In genomic region chr16:53546988-53547391, GRCh38 we compare ENCODE assay signal across 10 cellular contexts. TPM values are rescaled to one million over a fixed set of nuclear protein-coding genes. Genes with fewer than 3 reads are reported as not detected.
DNase-seq lines count a peak whose midpoint lies in the region; ATAC-seq and TF ChIP-seq lines count a peak whose summit lies in the region.
"Had no signal": no experiment of that assay in that cellular context is flagged by ENCODE, and none has a peak within 500 bp of the region (broad histone marks: within the 10 kb centered on the region; RNA-seq: fewer than 3 reads in every experiment).

No MANE protein-coding gene starts in this region.

- no peak for TF ChIP-seq POLR2A in suprapubic skin (IDR thresholded peaks at IDR 0.05)

- H3K27ac Mint-ChIP-seq in activated T-helper 2 cell treated with anti-CD3 and anti-CD28 coated beads, Interferon-gamma antibody, Interleukin-2, Interleukin-4, amounts not matched to agents 10 μg/mL and 5 μg/mL and 100 μg/mL, durations not matched to agents 14 hours and 24 hours and 36 hours = no peak overlapping the region
- H3K27ac Mint-ChIP-seq: activated B cell treated with CpG ODN at 0.5 μM for 24 hours had no signal

- no peaks in the 10 kb centered on the region for H3K36me3 ChIP-seq in PC-9 (ENCODE audit: low read depth)
- no peaks in the 10 kb centered on the region for H3K36me3 ChIP-seq in suprapubic skin

- WGBS in suprapubic skin = 70% methylated on average over 4 of the region's 4 CpGs

- no peak overlapping the region for H3K4me2 ChIP-seq in PC-9

- no peaks in the 10 kb centered on the region for H3K36me3 Mint-ChIP-seq in activated T-helper 2 cell treated with anti-CD3 and anti-CD28 coated beads, Interferon-gamma antibody, Interleukin-2, Interleukin-4, amounts not matched to agents 10 μg/mL and 5 μg/mL and 100 μg/mL, durations not matched to agents 14 hours and 24 hours and 36 hours (ENCODE audit: low read depth)

- TF ChIP-seq EP300 in suprapubic skin (IDR thresholded peaks at IDR 0.05) = no peak

- H3K4me1 ChIP-seq in PC-9 (replicated peaks; ENCODE audit: insufficient read depth) (no peaks in the 10 kb centered on the region), suprapubic skin (peaks cover 14% of the 10 kb centered on the region)

- H3K4me1 Mint-ChIP-seq in activated T-helper 2 cell treated with anti-CD3 and anti-CD28 coated beads, Interferon-gamma antibody, Interleukin-2, Interleukin-4, amounts not matched to agents 10 μg/mL and 5 μg/mL and 100 μg/mL, durations not matched to agents 14 hours and 24 hours and 36 hours (ENCODE audit: low read depth) = peaks cover 44% of the 10 kb centered on the region

- no peaks in the 10 kb centered on the region for H3F3A ChIP-seq in PC-9 (ENCODE audit: insufficient read depth, low read depth)

- peaks cover 25% of the 10 kb centered on the region for H3K27me3 Mint-ChIP-seq in activated T-helper 2 cell treated with anti-CD3 and anti-CD28 coated beads, Interferon-gamma antibody, Interleukin-2, Interleukin-4, amounts not matched to agents 10 μg/mL and 5 μg/mL and 100 μg/mL, durations not matched to agents 14 hours and 24 hours and 36 hours (ENCODE audit: low read depth)

- no peak overlapping the region for H2AFZ ChIP-seq in PC-9

- in situ Hi-C loops in Caki2 (cut with HindIII; ENCODE audit: low pct_unique_long_range_greater_than_20kb, low sequenced_read_pairs) = no loop called here

- H3K9me3 ChIP-seq in PC-9 (ENCODE audit: insufficient read depth, low read depth) (no peaks in the 10 kb centered on the region), suprapubic skin (no peaks in the 10 kb centered on the region)

- no peaks in the 10 kb centered on the region for H3K27me3 ChIP-seq in PC-9 (ENCODE audit: insufficient read depth, low read depth)
- H3K27me3 ChIP-seq in suprapubic skin = peaks cover 2% of the 10 kb centered on the region

- no peaks in the 10 kb centered on the region for H3K9me3 Mint-ChIP-seq in activated T-helper 2 cell treated with anti-CD3 and anti-CD28 coated beads, Interferon-gamma antibody, Interleukin-2, Interleukin-4, amounts not matched to agents 10 μg/mL and 5 μg/mL and 100 μg/mL, durations not matched to agents 14 hours and 24 hours and 36 hours
- H3K9me3 Mint-ChIP-seq: activated B cell treated with CpG ODN at 0.5 μM for 24 hours had no signal

- H3K9me2 ChIP-seq in PC-9 (ENCODE audit: insufficient read depth) = no peaks in the 10 kb centered on the region

- no TSS peak for BruUV-seq in PC-9 (replicated peaks; lab: Mats Ljungman, UMichigan)

- no peaks in the 10 kb centered on the region for H3K79me2 ChIP-seq in PC-9 (ENCODE audit: low read depth)

- peak; percentile 47; the same call in 1 of the 2 replicates for TF ChIP-seq CTCF in PC-9 (conservative IDR thresholded peaks at IDR 0.05)
- TF ChIP-seq CTCF in suprapubic skin (IDR thresholded peaks at IDR 0.05) = no peak

- H3K27ac ChIP-seq in PC-9 (no peak overlapping the region), suprapubic skin (no peak overlapping the region)

- no peaks in the 10 kb centered on the region for H4K20me1 ChIP-seq in PC-9 (ENCODE audit: insufficient read depth)

- H3K4me3 ChIP-seq in PC-9 (no peak overlapping the region), suprapubic skin (no peak overlapping the region)

- no peak overlapping the region for H3K4me3 Mint-ChIP-seq in activated T-helper 2 cell treated with anti-CD3 and anti-CD28 coated beads, Interferon-gamma antibody, Interleukin-2, Interleukin-4, amounts not matched to agents 10 μg/mL and 5 μg/mL and 100 μg/mL, durations not matched to agents 14 hours and 24 hours and 36 hours (ENCODE audit: low read depth)
- H3K4me3 Mint-ChIP-seq: activated B cell treated with CpG ODN at 0.5 μM for 24 hours had no signal

- POLR2A ChIA-PET in PC-9 (lab: Charles Lee; ENCODE audit: unreplicated experiment) = no interaction called here

- peak; percentile 73 for DNase-seq in Caki2 (ENCODE audit: low read depth)
- no peak for DNase-seq in PC-9
- peak; percentile 76 for DNase-seq in iPS-NIHi7 (ENCODE audit: extremely low spot score)
- DNase-seq in activated T-helper 2 cell treated with anti-CD3 and anti-CD28 coated beads, Interferon-gamma antibody, Interleukin-2, Interleukin-4, amounts not matched to agents 10 μg/mL and 5 μg/mL and 100 μg/mL, durations not matched to agents 14 hours and 24 hours and 36 hours (ENCODE audit: low spot score) = no peak
- no peak for DNase-seq in NCI-H1105 (lab: John Stamatoyannopoulos, UW)
- DNase-seq in NCI-H446 treated with DMSO at 0.1 percent for 48 hours (lab: John Stamatoyannopoulos, UW) = no peak
- no peak for DNase-seq in suprapubic skin (ENCODE audit: low spot score in 2 of 2)
- DNase-seq: activated B cell treated with CpG ODN at 0.5 μM for 24 hours, foreskin melanocyte had no signal

- peak; percentile 58 for ATAC-seq in GM19438 (IDR thresholded peaks at IDR 0.05; ENCODE audit: low read depth, unreplicated experiment)

- intact Hi-C loops in PC-9 (cut with micrococcal nuclease; ENCODE audit: unreplicated experiment) = no loop called here
- intact Hi-C loops in activated T-helper 2 cell treated with anti-CD3 and anti-CD28 coated beads, Interferon-gamma antibody, Interleukin-2, Interleukin-4, amounts not matched to agents 10 μg/mL and 5 μg/mL and 100 μg/mL, durations not matched to agents 14 hours and 24 hours and 36 hours (cut with micrococcal nuclease) = loop anchor here (1.0 to 5.0 kb wide), 2 partner anchors 30 to 735 kb away; no protein-coding TSS in a partner anchor

- CTCF ChIA-PET in PC-9 (lab: Charles Lee) = no interaction called here

RNA-seq across cellular contexts. Expression of gene AKTIP, which starts 44.0 kb away (rescaled TPM):
- 6.1 and 10.0 TPM in 2 replicates for total RNA-seq in Caki2 (2014; rRNA removed; shearing (Covaris generic); ENCODE audit: low replicate concordance)
- 27.8 and 33.0 TPM in 2 replicates for total RNA-seq in PC-9 (2021)
- total RNA-seq in activated T-helper 2 cell treated with anti-CD3 and anti-CD28 coated beads, Interferon-gamma antibody, Interleukin-2, Interleukin-4, amounts not matched to agents 10 μg/mL and 5 μg/mL and 100 μg/mL, durations not matched to agents 14 hours and 24 hours and 36 hours = 17.1 and 20.5 TPM in 2 replicates
- total RNA-seq in suprapubic skin = 10 to 100 TPM; 30.2 to 55.5 (median 36.6) TPM

Comparison
In these comparisons a context has a peak if more than half of its experiments do, and no peak if none do; other contexts are left out.
1. DNase-seq: peak in Caki2 (single experiment) and iPS-NIHi7 (single experiment); none in PC-9 (0 of 2), activated T-helper 2 cell treated with anti-CD3 and anti-CD28 coated beads, Interferon-gamma antibody, Interleukin-2, Interleukin-4, amounts not matched to agents 10 μg/mL and 5 μg/mL and 100 μg/mL, durations not matched to agents 14 hours and 24 hours and 36 hours (single experiment), NCI-H1105 (single experiment), NCI-H446 treated with DMSO at 0.1 percent for 48 hours (single experiment) and suprapubic skin (0 of 2).